Comparison of ENCODE assay signal across 17 cellular contexts in the genomic region with DNA sequence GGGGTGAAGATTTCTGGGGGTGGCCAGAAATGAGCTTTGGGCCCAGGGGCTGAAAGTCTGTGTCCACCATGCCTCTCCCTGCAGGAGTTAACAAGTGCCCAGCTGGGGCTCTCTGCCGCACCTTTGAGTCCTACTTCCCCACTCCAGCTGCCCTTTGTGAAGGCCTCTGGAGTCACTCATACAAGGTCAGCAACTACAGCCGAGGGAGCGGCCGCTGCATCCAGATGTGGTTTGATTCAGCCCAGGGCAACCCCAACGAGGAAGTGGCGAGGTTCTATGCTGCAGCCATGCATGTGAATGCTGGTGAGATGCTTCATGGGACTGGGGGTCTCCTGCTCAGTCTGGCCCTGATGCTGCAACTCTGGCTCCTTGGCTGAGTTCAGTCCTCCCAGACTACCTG. TPM values are rescaled to one million over a fixed set of nuclear protein-coding genes. Genes with fewer than 3 reads are reported as not detected.
A peak's percentile ranks its signal among the peaks of the same experiment; 100 is the strongest.
DNase-seq lines count a peak whose midpoint lies in the region; ATAC-seq, FAIRE-seq and TF ChIP-seq lines count a peak whose summit lies in the region.
"Had no signal": no experiment of that assay in that cellular context is flagged by ENCODE, and none has a peak within 500 bp of the region (broad histone marks: within the 10 kb centered on the region; RNA-seq: fewer than 3 reads in every experiment).

No MANE protein-coding gene starts in this region.

- no peak for TF ChIP-seq EP300 in HepG2 (IDR thresholded peaks at IDR 0.05; ENCODE audit: low read depth in 2 of 2, low read length in 2 of 2)
- no peak for TF ChIP-seq EP300 in HepG2 (CRISPR knock-in tag; IDR thresholded peaks at IDR 0.05; ENCODE audit: borderline replicate concordance)

- in situ Hi-C loops in HepG2 (cut with HindIII; ENCODE audit: extremely low pct_ligation_motif_present, low pct_unique_long_range_greater_than_20kb), result no loop called here

- H3K9me3 ChIP-seq in HepG2 (ENCODE audit: low read length) (no peaks in the 10 kb centered on the region), right lobe of liver (no peaks in the 10 kb centered on the region), Peyer's patch (no peaks in the 10 kb centered on the region), lung (ENCODE audit: control insufficient read depth in 2 of 2, insufficient read depth in 1 of 2, low read length in 1 of 2) (no peaks in the 10 kb centered on the region)
- H3K9me3 ChIP-seq: colonic mucosa, mucosa of descending colon had no signal

- peaks cover 17% of the 10 kb centered on the region for H3K27me3 Mint-ChIP-seq in activated CD4-positive, alpha-beta T cell treated with anti-CD3 and anti-CD28 coated beads, Interleukin-2, amount 10 ng/mL, durations not matched to agents 24 days and 14 days

- peak overlapping the region; percentile 93 for H3K4me2 ChIP-seq in HepG2 (ENCODE audit: low read depth, low read length)

- peaks cover 30% of the 10 kb centered on the region for H3K4me1 ChIP-seq in HepG2 (ENCODE audit: insufficient read depth, low read length)
- peaks cover 0 to 9% (median 0%) of the 10 kb centered on the region in 4 donors for H3K4me1 ChIP-seq in right lobe of liver
- H3K4me1 ChIP-seq in Peyer's patch, result peaks cover 4 to 22% (median 11%) of the 10 kb centered on the region in 4 donors
- H3K4me1 ChIP-seq in lung (ENCODE audit: control insufficient read depth in 2 of 2, insufficient read depth in 2 of 2, low read length in 2 of 2), result peaks cover 4 to 14% of the 10 kb centered on the region in 2 donors
- H3K4me1 ChIP-seq: colonic mucosa had no signal

- WGBS in HepG2 (ENCODE audit: low lambda C conversion rate), result 9% methylated on average over 4 of the region's 6 CpGs
- no CpG with 5 or more reads among the region's 6 CpGs for WGBS in right lobe of liver (ENCODE audit: insufficient coverage, low coverage, low lambda C conversion rate, missing lambda C conversion rate)
- WGBS in lung, 2 donors, result 36 to 69% methylated on average over 6 of the region's 6 CpGs

- TF ChIP-seq POLR2A in HepG2 (IDR thresholded peaks at IDR 0.05; ENCODE audit: insufficient read depth in 1 of 2, low read depth in 2 of 2, low read length in 2 of 2), result no peak
- TF ChIP-seq POLR2A in right lobe of liver (IDR thresholded peaks at IDR 0.05), result no peak
- no peak for TF ChIP-seq POLR2A in Peyer's patch (IDR thresholded peaks at IDR 0.05)

- no peaks in the 10 kb centered on the region for H3K9me3 Mint-ChIP-seq in activated CD4-positive, alpha-beta T cell treated with anti-CD3 and anti-CD28 coated beads, Interleukin-2, amount 10 ng/mL, durations not matched to agents 24 days and 14 days
- H3K9me3 Mint-ChIP-seq: activated T-cell treated with anti-CD3 and anti-CD28 coated beads, Interleukin-2, amount 50 U/mL, for 24 hours; stimulated activated naive CD8-positive, alpha-beta T cell treated with anti-CD3 and anti-CD28 coated beads, Interleukin-15, Interleukin-2, amounts not matched to agents 100 ng/mL and 50 ng/mL, for 24 hours had no signal

- H3K36me3 ChIP-seq in HepG2 (replicated peaks in 1 of 2; ENCODE audit: control insufficient read depth in 1 of 2, insufficient read depth in 2 of 2, low read length in 2 of 2) (no peaks in the 10 kb centered on the region), right lobe of liver (no peaks in the 10 kb centered on the region), Peyer's patch (no peaks in the 10 kb centered on the region), lung (ENCODE audit: control insufficient read depth in 2 of 2, insufficient read depth in 2 of 2, low read length in 2 of 2) (no peaks in the 10 kb centered on the region)
- H3K36me3 ChIP-seq: colonic mucosa had no signal

- H2AFZ ChIP-seq in HepG2 (ENCODE audit: low read length), result no peak overlapping the region

- TF ChIP-seq RAD21 in HepG2 (CRISPR knock-in tag; IDR thresholded peaks at IDR 0.05), result no peak

- H3K79me2 ChIP-seq in HepG2 (ENCODE audit: insufficient read depth, low read length), result peaks cover 7% of the 10 kb centered on the region

- no peak overlapping the region for H3K27ac ChIP-seq in HepG2 (ENCODE audit: extremely low read length, insufficient read depth, low read length)
- no peak overlapping the region for H3K27ac ChIP-seq in right lobe of liver
- peak overlapping the region in 1 of 4 donors; percentile 94 for H3K27ac ChIP-seq in Peyer's patch
- H3K27ac ChIP-seq in lung (ENCODE audit: low read depth in 1 of 2, low read length in 1 of 2), result no peak overlapping the region
- H3K27ac ChIP-seq: colonic mucosa, WERI-Rb-1 had no signal

- peak; percentile 3; the same call in 1 of the 3 replicates for ATAC-seq in HepG2
- ATAC-seq in right lobe of liver, result no peak
- ATAC-seq in lung (ENCODE audit: insufficient read depth, low FRiP score), result no peak
- ATAC-seq in HG03039 (IDR thresholded peaks at IDR 0.05; ENCODE audit: unreplicated experiment), result no peak
- ATAC-seq: mucosa of descending colon had no signal

- H3K27ac Mint-ChIP-seq in activated CD4-positive, alpha-beta T cell treated with anti-CD3 and anti-CD28 coated beads, Interleukin-2, amount 10 ng/mL, durations not matched to agents 24 days and 14 days, result no peak overlapping the region
- H3K27ac Mint-ChIP-seq: activated T-cell treated with anti-CD3 and anti-CD28 coated beads, Interleukin-2, amount 50 U/mL, for 24 hours; stimulated activated naive CD8-positive, alpha-beta T cell treated with anti-CD3 and anti-CD28 coated beads, Interleukin-15, Interleukin-2, amounts not matched to agents 100 ng/mL and 50 ng/mL, for 24 hours had no signal

- no peak overlapping the region for H3K4me3 Mint-ChIP-seq in activated CD4-positive, alpha-beta T cell treated with anti-CD3 and anti-CD28 coated beads, Interleukin-2, amount 10 ng/mL, durations not matched to agents 24 days and 14 days

- DNase-seq in HepG2 (ENCODE audit: low spot score) (no peak), right lobe of liver (no peak), Peyer's patch (peak in 2 of 3 donors; percentile 55 to 65), lung (ENCODE audit: low spot score) (peak; percentile 34), ureter (ENCODE audit: low spot score) (peak; percentile 48), GOT3 (lab: John Stamatoyannopoulos, UW) (no peak)
- DNase-seq in activated CD4-positive, alpha-beta T cell treated with anti-CD3 and anti-CD28 coated beads, Interleukin-2, amount 10 ng/mL, durations not matched to agents 24 days and 14 days, result no peak
- DNase-seq: activated T-cell treated with anti-CD3 and anti-CD28 coated beads, Interleukin-2, amount 50 U/mL, for 24 hours; colonic mucosa; H7; mucosa of descending colon; NCI-H1105 treated with DMSO at 0.1 percent for 48 hours; WERI-Rb-1 had no signal

- POLR2A ChIA-PET in HepG2 (lab: Yijun Ruan, JAX), result interaction anchor here (1.7 kb wide), 1 partner anchor 13 kb away, joined by 4 read pairs; no protein-coding TSS in a partner anchor

- H4K20me1 ChIP-seq in HepG2 (ENCODE audit: insufficient read depth, low read length), result no peaks in the 10 kb centered on the region

- H3K9ac ChIP-seq in HepG2 (ENCODE audit: insufficient read depth, low read depth, low read length), result no peak overlapping the region

- intact Hi-C loops in HepG2 (cut with micrococcal nuclease; ENCODE audit: unreplicated experiment), result no loop called here
- intact Hi-C loops in right lobe of liver (cut with DNase I), result no loop called here
- intact Hi-C loops in activated CD4-positive, alpha-beta T cell treated with anti-CD3 and anti-CD28 coated beads, Interleukin-2, amount 10 ng/mL, durations not matched to agents 24 days and 14 days (cut with micrococcal nuclease), result no loop called here

- TF ChIP-seq CTCF in HepG2 (CRISPR knock-in tag; IDR thresholded peaks at IDR 0.05) (no peak), right lobe of liver (IDR thresholded peaks at IDR 0.05) (no peak), Peyer's patch (IDR thresholded peaks at IDR 0.05) (no peak), lung (IDR thresholded peaks at IDR 0.05; ENCODE audit: control extremely low read depth, extremely low read depth) (no peak)

- BruUV-seq in HepG2 (replicated peaks; lab: Mats Ljungman, UMichigan), result no TSS peak

- peaks cover 4% of the 10 kb centered on the region for H3K36me3 Mint-ChIP-seq in activated CD4-positive, alpha-beta T cell treated with anti-CD3 and anti-CD28 coated beads, Interleukin-2, amount 10 ng/mL, durations not matched to agents 24 days and 14 days (ENCODE audit: low read depth)

- H3K27me3 ChIP-seq in HepG2 (ENCODE audit: control insufficient read depth in 1 of 2, insufficient read depth in 2 of 2, low read length in 2 of 2) (peaks cover 3 to 26% of the 10 kb centered on the region in 2 experiments; a peak in 3 of 5 replicates), right lobe of liver (no peaks in the 10 kb centered on the region), Peyer's patch (no peaks in the 10 kb centered on the region), lung (ENCODE audit: control insufficient read depth, insufficient read depth) (no peaks in the 10 kb centered on the region)
- H3K27me3 ChIP-seq: colonic mucosa had no signal

- FAIRE-seq in HepG2 (lab: Jason Lieb, UNC), result no peak

- no peak overlapping the region for H3K4me3 ChIP-seq in HepG2 (replicated peaks in 1 of 3; ENCODE audit: insufficient read depth in 1 of 3, low read depth in 2 of 3, low read length in 3 of 3)
- H3K4me3 ChIP-seq in right lobe of liver, result no peak overlapping the region
- no peak overlapping the region for H3K4me3 ChIP-seq in Peyer's patch
- no peak overlapping the region for H3K4me3 ChIP-seq in lung
- H3K4me3 ChIP-seq: colonic mucosa, mucosa of descending colon had no signal

- CTCF ChIA-PET in HepG2 (lab: Yijun Ruan, JAX; ENCODE audit: low intra/inter-chr PET ratio, low total read pairs), result no interaction called here

- peaks cover 25% of the 10 kb centered on the region for H3K4me1 Mint-ChIP-seq in activated CD4-positive, alpha-beta T cell treated with anti-CD3 and anti-CD28 coated beads, Interleukin-2, amount 10 ng/mL, durations not matched to agents 24 days and 14 days

RNA-seq across cellular contexts. Expression of gene INPPL1, which starts 3.2 kb away (rescaled TPM):
- 14.4 and 29.1 TPM in 2 replicates for total RNA-seq in HepG2 (2016; rRNA removed; fragmentation: Illumina TruSeq; extraction: Trizol)
- 21.4 and 25.1 TPM in 2 replicates for total RNA-seq in HepG2 (2016; cell fraction: cytosol; rRNA removed; fragmentation: Illumina TruSeq; extraction: Trizol; ENCODE audit: low read depth)
- total RNA-seq in HepG2 (2016; cell fraction: insoluble cytoplasmic fraction; rRNA removed; fragmentation: Illumina TruSeq; extraction: Trizol), result 10.8 and 29.6 TPM in 2 replicates
- total RNA-seq in HepG2 (2016; cell fraction: membrane; rRNA removed; fragmentation: Illumina TruSeq; extraction: Trizol), result 10.1 and 10.8 TPM in 2 replicates
- total RNA-seq in HepG2 (2016; cell fraction: nucleus; rRNA removed; fragmentation: Illumina TruSeq; extraction: Trizol), result 31.6 and 36.2 TPM in 2 replicates
- 66.9 and 80.4 TPM in 2 replicates for polyA plus RNA-seq in HepG2 (2011; rRNA removed)
- 19.0 and 23.6 TPM in 2 replicates for polyA plus RNA-seq in HepG2 (2011; cell fraction: cytosol; rRNA removed)
- polyA plus RNA-seq in HepG2 (2011; cell fraction: nucleus; rRNA removed), result 500 and 631 TPM in 2 replicates
- polyA plus RNA-seq in HepG2 (2012), result 32.6 and 49.5 TPM in 2 replicates
- polyA plus RNA-seq in HepG2 (2016; cell fraction: cytosol; fragmentation: Illumina TruSeq; extraction: Trizol; ENCODE audit: low read depth), result 1.8 and 1.9 TPM in 2 replicates
- polyA plus RNA-seq in HepG2 (2016; cell fraction: insoluble cytoplasmic fraction; fragmentation: Illumina TruSeq; extraction: Trizol; ENCODE audit: low read depth), result 10.8 and 14.0 TPM in 2 replicates
- 4.2 and 4.9 TPM in 2 replicates for polyA plus RNA-seq in HepG2 (2016; cell fraction: membrane; fragmentation: Illumina TruSeq; extraction: Trizol; ENCODE audit: low read depth)
- 127 and 134 TPM in 2 replicates for polyA plus RNA-seq in HepG2 (2016; cell fraction: nucleus; fragmentation: Illumina TruSeq; extraction: Trizol; ENCODE audit: insufficient read depth, low read depth)
- 73.5 and 218 TPM in 2 replicates for polyA minus RNA-seq in HepG2 (2011; rRNA and poly(A)+ RNA removed; ENCODE audit: low replicate concordance)
- polyA minus RNA-seq in HepG2 (2011; cell fraction: cytosol; rRNA and poly(A)+ RNA removed), result 27.6 and 29.9 TPM in 2 replicates
- 106 and 116 TPM in 2 replicates for polyA minus RNA-seq in HepG2 (2011; cell fraction: nucleus; rRNA and poly(A)+ RNA removed)
- total RNA-seq in right lobe of liver, result 10 to 100 TPM; 23.2 to 46.5 (median 37.4) TPM
- 100 to 1,000 TPM; 106 to 198 (median 179) TPM for total RNA-seq in Peyer's patch
- 100 to 1,000 TPM in 1 of 2 donors, 10 to 100 TPM in 1; 76.7 to 199 TPM for total RNA-seq in lung
- polyA plus RNA-seq in lung, result 100 to 1,000 TPM in 1 of 2 donors, 10 to 100 TPM in 1; 66.3 to 107 TPM
- total RNA-seq in ureter, result 144 TPM
- 123 and 144 TPM in 2 replicates for total RNA-seq in activated CD4-positive, alpha-beta T cell treated with anti-CD3 and anti-CD28 coated beads, Interleukin-2, amount 10 ng/mL, durations not matched to agents 24 days and 14 days

RNA-seq across cellular contexts. Expression of gene FOLR2, which starts 4.8 kb away (rescaled TPM):
- total RNA-seq in HepG2 (2016; rRNA removed; fragmentation: Illumina TruSeq; extraction: Trizol) (not detected in 2 replicates), right lobe of liver (10 to 100 TPM in 2 of 6 experiments, 1 to 10 TPM in 4; 3.3 to 28.3 (median 8.6) TPM), Peyer's patch (10 to 100 TPM in 1 of 4 donors, 1 to 10 TPM in 2, not detected in 1; 3.5 to 15.8 (median 8.0) TPM), lung (10 to 100 TPM in 1 of 2 donors, 1 to 10 TPM in 1; 9.3 to 19.7 TPM), ureter (4.5 TPM)
- total RNA-seq in HepG2 (2016; cell fraction: cytosol; rRNA removed; fragmentation: Illumina TruSeq; extraction: Trizol; ENCODE audit: low read depth), result not detected in 2 replicates
- total RNA-seq in HepG2 (2016; cell fraction: insoluble cytoplasmic fraction; rRNA removed; fragmentation: Illumina TruSeq; extraction: Trizol), result not detected in 2 replicates
- not detected in 2 replicates for total RNA-seq in HepG2 (2016; cell fraction: membrane; rRNA removed; fragmentation: Illumina TruSeq; extraction: Trizol)
- total RNA-seq in HepG2 (2016; cell fraction: nucleus; rRNA removed; fragmentation: Illumina TruSeq; extraction: Trizol), result not detected in 2 replicates
- polyA plus RNA-seq in HepG2 (2011; rRNA removed) (0.09 and 0.33 TPM in 2 replicates), lung (10 to 100 TPM in 1 of 2 donors, 1 to 10 TPM in 1; 3.2 to 11.2 TPM)
- 0.15 TPM in 2 replicates for polyA plus RNA-seq in HepG2 (2011; cell fraction: cytosol; rRNA removed)
- polyA plus RNA-seq in HepG2 (2011; cell fraction: nucleus; rRNA removed), result not detected in 2 replicates
- polyA plus RNA-seq in HepG2 (2012), result 0.15 and 0.23 TPM in 2 replicates
- 0.15 TPM in 1 of 2 replicates, not detected in the other for polyA plus RNA-seq in HepG2 (2016; cell fraction: cytosol; fragmentation: Illumina TruSeq; extraction: Trizol; ENCODE audit: low read depth)
- not detected in 2 replicates for polyA plus RNA-seq in HepG2 (2016; cell fraction: insoluble cytoplasmic fraction; fragmentation: Illumina TruSeq; extraction: Trizol; ENCODE audit: low read depth)
- not detected in 2 replicates for polyA plus RNA-seq in HepG2 (2016; cell fraction: membrane; fragmentation: Illumina TruSeq; extraction: Trizol; ENCODE audit: low read depth)
- polyA plus RNA-seq in HepG2 (2016; cell fraction: nucleus; fragmentation: Illumina TruSeq; extraction: Trizol; ENCODE audit: insufficient read depth, low read depth), result not detected in 2 replicates
- 0.21 and 0.86 TPM in 2 replicates for polyA minus RNA-seq in HepG2 (2011; rRNA and poly(A)+ RNA removed; ENCODE audit: low replicate concordance)
- not detected in 2 replicates for polyA minus RNA-seq in HepG2 (2011; cell fraction: cytosol; rRNA and poly(A)+ RNA removed)
- polyA minus RNA-seq in HepG2 (2011; cell fraction: nucleus; rRNA and poly(A)+ RNA removed), result not detected in 2 replicates
- total RNA-seq in activated CD4-positive, alpha-beta T cell treated with anti-CD3 and anti-CD28 coated beads, Interleukin-2, amount 10 ng/mL, durations not matched to agents 24 days and 14 days, result not detected in 2 replicates
- total RNA-seq: Daoy, H7, renal cortical epithelial cell had no signal

RNA-seq across cellular contexts. Expression of gene PHOX2A, which starts 22.6 kb away (rescaled TPM):
- total RNA-seq in HepG2 (2016; rRNA removed; fragmentation: Illumina TruSeq; extraction: Trizol) (not detected in 2 replicates), right lobe of liver (not detected), Peyer's patch (not detected), lung (not detected), ureter (not detected)
- not detected in 2 replicates for total RNA-seq in HepG2 (2016; cell fraction: cytosol; rRNA removed; fragmentation: Illumina TruSeq; extraction: Trizol; ENCODE audit: low read depth)
- not detected in 2 replicates for total RNA-seq in HepG2 (2016; cell fraction: insoluble cytoplasmic fraction; rRNA removed; fragmentation: Illumina TruSeq; extraction: Trizol)
- not detected in 2 replicates for total RNA-seq in HepG2 (2016; cell fraction: membrane; rRNA removed; fragmentation: Illumina TruSeq; extraction: Trizol)
- total RNA-seq in HepG2 (2016; cell fraction: nucleus; rRNA removed; fragmentation: Illumina TruSeq; extraction: Trizol), result not detected in 2 replicates
- polyA plus RNA-seq in HepG2 (2011; rRNA removed) (not detected in 2 replicates), lung (not detected)
- polyA plus RNA-seq in HepG2 (2011; cell fraction: cytosol; rRNA removed), result not detected in 2 replicates
- polyA plus RNA-seq in HepG2 (2011; cell fraction: nucleus; rRNA removed), result not detected in 2 replicates
- not detected in 2 replicates for polyA plus RNA-seq in HepG2 (2012)
- not detected in 2 replicates for polyA plus RNA-seq in HepG2 (2016; cell fraction: cytosol; fragmentation: Illumina TruSeq; extraction: Trizol; ENCODE audit: low read depth)
- not detected in 2 replicates for polyA plus RNA-seq in HepG2 (2016; cell fraction: insoluble cytoplasmic fraction; fragmentation: Illumina TruSeq; extraction: Trizol; ENCODE audit: low read depth)
- polyA plus RNA-seq in HepG2 (2016; cell fraction: membrane; fragmentation: Illumina TruSeq; extraction: Trizol; ENCODE audit: low read depth), result not detected in 2 replicates
- not detected in 2 replicates for polyA plus RNA-seq in HepG2 (2016; cell fraction: nucleus; fragmentation: Illumina TruSeq; extraction: Trizol; ENCODE audit: insufficient read depth, low read depth)
- not detected in 2 replicates for polyA minus RNA-seq in HepG2 (2011; rRNA and poly(A)+ RNA removed; ENCODE audit: low replicate concordance)
- not detected in 2 replicates for polyA minus RNA-seq in HepG2 (2011; cell fraction: cytosol; rRNA and poly(A)+ RNA removed)
- polyA minus RNA-seq in HepG2 (2011; cell fraction: nucleus; rRNA and poly(A)+ RNA removed), result not detected in 2 replicates
- not detected in 2 replicates for total RNA-seq in activated CD4-positive, alpha-beta T cell treated with anti-CD3 and anti-CD28 coated beads, Interleukin-2, amount 10 ng/mL, durations not matched to agents 24 days and 14 days
- total RNA-seq: Daoy, renal cortical epithelial cell had no signal

RNA-seq across cellular contexts. Expression of gene FOLR1, which starts 29.4 kb away (rescaled TPM):
- total RNA-seq in HepG2 (2016; rRNA removed; fragmentation: Illumina TruSeq; extraction: Trizol) (not detected in 2 replicates), right lobe of liver (not detected), Peyer's patch (not detected), lung (100 to 1,000 TPM; 120 to 182 TPM), ureter (1.7 TPM)
- not detected in 2 replicates for total RNA-seq in HepG2 (2016; cell fraction: cytosol; rRNA removed; fragmentation: Illumina TruSeq; extraction: Trizol; ENCODE audit: low read depth)
- not detected in 2 replicates for total RNA-seq in HepG2 (2016; cell fraction: insoluble cytoplasmic fraction; rRNA removed; fragmentation: Illumina TruSeq; extraction: Trizol)
- not detected in 2 replicates for total RNA-seq in HepG2 (2016; cell fraction: membrane; rRNA removed; fragmentation: Illumina TruSeq; extraction: Trizol)
- not detected in 2 replicates for total RNA-seq in HepG2 (2016; cell fraction: nucleus; rRNA removed; fragmentation: Illumina TruSeq; extraction: Trizol)
- polyA plus RNA-seq in HepG2 (2011; rRNA removed) (0.20 and 0.26 TPM in 2 replicates), lung (100 to 1,000 TPM in 1 of 2 donors, 10 to 100 TPM in 1; 76.0 to 212 TPM)
- polyA plus RNA-seq in HepG2 (2011; cell fraction: cytosol; rRNA removed), result 0.12 and 0.17 TPM in 2 replicates
- 0.23 TPM in 1 of 2 replicates, not detected in the other for polyA plus RNA-seq in HepG2 (2011; cell fraction: nucleus; rRNA removed)
- not detected in 2 replicates for polyA plus RNA-seq in HepG2 (2012)
- not detected in 2 replicates for polyA plus RNA-seq in HepG2 (2016; cell fraction: cytosol; fragmentation: Illumina TruSeq; extraction: Trizol; ENCODE audit: low read depth)
- not detected in 2 replicates for polyA plus RNA-seq in HepG2 (2016; cell fraction: insoluble cytoplasmic fraction; fragmentation: Illumina TruSeq; extraction: Trizol; ENCODE audit: low read depth)
- polyA plus RNA-seq in HepG2 (2016; cell fraction: membrane; fragmentation: Illumina TruSeq; extraction: Trizol; ENCODE audit: low read depth), result not detected in 2 replicates
- polyA plus RNA-seq in HepG2 (2016; cell fraction: nucleus; fragmentation: Illumina TruSeq; extraction: Trizol; ENCODE audit: insufficient read depth, low read depth), result not detected in 2 replicates
- 188 TPM in 1 of 2 replicates, not detected in the other for polyA minus RNA-seq in HepG2 (2011; rRNA and poly(A)+ RNA removed; ENCODE audit: low replicate concordance)
- 1.3 and 1.7 TPM in 2 replicates for polyA minus RNA-seq in HepG2 (2011; cell fraction: cytosol; rRNA and poly(A)+ RNA removed)
- 0.62 and 0.90 TPM in 2 replicates for polyA minus RNA-seq in HepG2 (2011; cell fraction: nucleus; rRNA and poly(A)+ RNA removed)
- total RNA-seq in activated CD4-positive, alpha-beta T cell treated with anti-CD3 and anti-CD28 coated beads, Interleukin-2, amount 10 ng/mL, durations not matched to agents 24 days and 14 days, result not detected in 2 replicates
- total RNA-seq: Daoy, mucosa of descending colon had no signal

Comparison
In these comparisons a context has a peak if more than half of its experiments do, and no peak if none do; other contexts are left out.
1. DNase-seq: peak in Peyer's patch (2 of 3), lung (single experiment) and ureter (single experiment); none in HepG2 (single experiment), right lobe of liver (0 of 3), GOT3 (single experiment) and activated CD4-positive, alpha-beta T cell treated with anti-CD3 and anti-CD28 coated beads, Interleukin-2, amount 10 ng/mL, durations not matched to agents 24 days and 14 days (single experiment).